In genomic region chr1:71037066-71037465, GRCh38 we compare ENCODE assay signal across 28 cellular contexts. TPM values are rescaled to one million over a fixed set of nuclear protein-coding genes. Genes with fewer than 3 reads are reported as not detected.
"Had no signal": no experiment of that assay in that cellular context is flagged by ENCODE, and none has a peak within 500 bp of the region (broad histone marks: within the 10 kb centered on the region; RNA-seq: fewer than 3 reads in every experiment).

No MANE protein-coding gene starts in this region.

- H3K9me3 ChIP-seq: ascending aorta had no signal

- DNase-seq: activated B cell treated with CpG ODN at 0.5 μM for 24 hours; activated CD4-positive, alpha-beta memory T cell treated with anti-CD3 and anti-CD28 coated beads for 36 hours; activated CD4-positive, alpha-beta T cell treated with anti-CD3 and anti-CD28 coated beads for 4 hours; activated CD4-positive, alpha-beta T cell treated with anti-CD3 and anti-CD28 coated beads, Interleukin-2, amount 10 ng/mL, durations not matched to agents 24 days and 14 days; activated CD4-positive, alpha-beta T cell treated with anti-CD3 and anti-CD28 coated beads, Interleukin-2, amount 50 U/mL, for 1 hour; activated CD4-positive, alpha-beta T cell treated with anti-CD3 and anti-CD28 coated beads, Interleukin-2, amount 50 U/mL, for 4 hours; activated CD4-positive, CD25-positive, alpha-beta regulatory T cell treated with anti-CD3 and anti-CD28 coated beads, Interleukin-2, amount 50 U/mL, for 72 hours; activated CD8-positive, alpha-beta memory T cell treated with anti-CD3 and anti-CD28 coated beads, Interleukin-2, amount 50 U/mL, for 4 hours; activated CD8-positive, alpha-beta T cell treated with anti-CD3 and anti-CD28 coated beads for 36 hours; activated gamma-delta T cell; activated naive CD4-positive, alpha-beta T cell treated with anti-CD3 and anti-CD28 coated beads, Interleukin-2, amount 10 ng/mL, durations not matched to agents 7 days and 5 days; activated naive CD4-positive, alpha-beta T cell treated with Interleukin-2 at 50 U/mL for 16 hours; activated naive CD8-positive, alpha-beta T cell treated with anti-CD3 and anti-CD28 coated beads, Interleukin-2, amount 10 ng/mL, durations not matched to agents 7 days and 5 days; activated naive CD8-positive, alpha-beta T cell treated with anti-CD3 and anti-CD28 coated beads, Interleukin-2, amount 50 U/mL, for 24 hours; activated T-cell treated with anti-CD3 and anti-CD28 coated beads for 4 hours; activated T-cell treated with anti-CD3 and anti-CD28 coated beads, Interleukin-2, amount 50 U/mL, for 1 hour; activated T-cell treated with anti-CD3 and anti-CD28 coated beads, Interleukin-2, amount 50 U/mL, for 4 hours; activated T-cell treated with anti-CD3 and anti-CD28 coated beads, Interleukin-2, amount 50 U/mL, for 72 hours; amygdala; anterior cingulate cortex; central memory CD4-positive, alpha-beta T cell; T-cell; T-helper 9 cell had no signal

- H3K27ac ChIP-seq: VCaP had no signal

- H3K4me3 ChIP-seq: ascending aorta had no signal

- H3K27me3 ChIP-seq: ascending aorta had no signal

- FAIRE-seq: TTC549 had no signal

RNA-seq across cellular contexts. Expression of gene PTGER3, which starts 10.6 kb away (rescaled TPM):
- total RNA-seq: activated CD4-positive, alpha-beta memory T cell treated with anti-CD3 and anti-CD28 coated beads for 36 hours; activated CD8-positive, alpha-beta memory T cell treated with anti-CD3 and anti-CD28 coated beads for 36 hours; activated CD8-positive, alpha-beta T cell treated with anti-CD3 and anti-CD28 coated beads for 36 hours; activated T-helper 17 cell treated with anti-CD3 and anti-CD28 coated beads, Interleukin-2, amount 50 U/mL, for 72 hours had no signal
